1 cellular context compared by ENCODE assay signal in the genomic region with DNA sequence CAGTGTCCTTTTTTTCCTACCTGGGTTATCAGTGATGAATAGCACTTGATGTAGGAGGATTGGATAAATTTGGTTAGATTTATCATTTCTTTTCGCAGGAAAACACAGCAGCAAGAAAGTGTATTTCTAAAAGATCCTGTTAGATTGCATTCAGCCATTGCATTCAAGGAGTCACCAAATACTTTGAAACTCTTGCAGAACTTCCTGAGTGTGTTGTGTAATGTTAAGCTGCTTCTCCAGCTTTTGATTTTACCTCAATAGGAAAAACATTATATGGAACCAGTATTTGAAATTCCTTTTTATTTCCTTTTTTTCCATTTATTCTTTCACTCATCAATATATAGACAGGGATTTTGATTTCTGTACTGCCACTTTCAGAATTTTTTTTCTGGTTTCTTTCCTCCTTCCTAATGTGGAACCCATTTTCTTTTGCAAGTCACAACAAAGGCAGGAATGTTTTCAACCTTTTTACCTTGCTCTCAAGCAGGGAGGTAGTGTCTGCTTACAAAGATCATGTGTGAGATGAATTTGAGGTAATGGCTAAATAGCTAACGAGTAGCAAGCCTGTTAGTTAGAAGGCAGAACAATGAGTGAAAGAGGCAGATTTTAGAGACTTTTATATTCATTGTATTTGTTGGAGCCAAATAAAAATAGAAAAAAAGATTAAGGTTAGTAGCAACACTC.
TF ChIP-seq lines count a peak whose summit lies in the region.

No MANE protein-coding gene starts in this region.

TF ChIP-seq in WTC11, 78 proteins besides CTCF, POLR2A, EP300 and RAD21 (continued from another document):
- TF ChIP-seq, protein P1, sequence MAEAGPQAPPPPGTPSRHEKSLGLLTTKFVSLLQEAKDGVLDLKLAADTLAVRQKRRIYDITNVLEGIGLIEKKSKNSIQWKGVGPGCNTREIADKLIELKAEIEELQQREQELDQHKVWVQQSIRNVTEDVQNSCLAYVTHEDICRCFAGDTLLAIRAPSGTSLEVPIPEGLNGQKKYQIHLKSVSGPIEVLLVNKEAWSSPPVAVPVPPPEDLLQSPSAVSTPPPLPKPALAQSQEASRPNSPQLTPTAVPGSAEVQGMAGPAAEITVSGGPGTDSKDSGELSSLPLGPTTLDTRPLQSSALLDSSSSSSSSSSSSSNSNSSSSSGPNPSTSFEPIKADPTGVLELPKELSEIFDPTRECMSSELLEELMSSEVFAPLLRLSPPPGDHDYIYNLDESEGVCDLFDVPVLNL (CRISPR knock-in tag; IDR thresholded peaks at IDR 0.05; ENCODE audit: borderline replicate concordance, low read depth) = no peak
- TF ChIP-seq ZNF317 (CRISPR knock-in tag; IDR thresholded peaks at IDR 0.05; ENCODE audit: borderline replicate concordance, low read depth) = no peak
- TF ChIP-seq MAX (CRISPR knock-in tag; IDR thresholded peaks at IDR 0.05) = no peak
- TF ChIP-seq, protein P2, sequence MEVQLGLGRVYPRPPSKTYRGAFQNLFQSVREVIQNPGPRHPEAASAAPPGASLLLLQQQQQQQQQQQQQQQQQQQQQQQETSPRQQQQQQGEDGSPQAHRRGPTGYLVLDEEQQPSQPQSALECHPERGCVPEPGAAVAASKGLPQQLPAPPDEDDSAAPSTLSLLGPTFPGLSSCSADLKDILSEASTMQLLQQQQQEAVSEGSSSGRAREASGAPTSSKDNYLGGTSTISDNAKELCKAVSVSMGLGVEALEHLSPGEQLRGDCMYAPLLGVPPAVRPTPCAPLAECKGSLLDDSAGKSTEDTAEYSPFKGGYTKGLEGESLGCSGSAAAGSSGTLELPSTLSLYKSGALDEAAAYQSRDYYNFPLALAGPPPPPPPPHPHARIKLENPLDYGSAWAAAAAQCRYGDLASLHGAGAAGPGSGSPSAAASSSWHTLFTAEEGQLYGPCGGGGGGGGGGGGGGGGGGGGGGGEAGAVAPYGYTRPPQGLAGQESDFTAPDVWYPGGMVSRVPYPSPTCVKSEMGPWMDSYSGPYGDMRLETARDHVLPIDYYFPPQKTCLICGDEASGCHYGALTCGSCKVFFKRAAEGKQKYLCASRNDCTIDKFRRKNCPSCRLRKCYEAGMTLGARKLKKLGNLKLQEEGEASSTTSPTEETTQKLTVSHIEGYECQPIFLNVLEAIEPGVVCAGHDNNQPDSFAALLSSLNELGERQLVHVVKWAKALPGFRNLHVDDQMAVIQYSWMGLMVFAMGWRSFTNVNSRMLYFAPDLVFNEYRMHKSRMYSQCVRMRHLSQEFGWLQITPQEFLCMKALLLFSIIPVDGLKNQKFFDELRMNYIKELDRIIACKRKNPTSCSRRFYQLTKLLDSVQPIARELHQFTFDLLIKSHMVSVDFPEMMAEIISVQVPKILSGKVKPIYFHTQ (CRISPR knock-in tag; IDR thresholded peaks at IDR 0.05) = no peak
- TF ChIP-seq SOX15 (CRISPR knock-in tag; IDR thresholded peaks at IDR 0.05) = no peak
- TF ChIP-seq ELF4 (CRISPR knock-in tag; IDR thresholded peaks at IDR 0.05; ENCODE audit: low read depth) = no peak
- TF ChIP-seq NR2C2 (CRISPR knock-in tag; IDR thresholded peaks at IDR 0.05) = no peak
- no peak for TF ChIP-seq ZNF425 (CRISPR knock-in tag; conservative IDR thresholded peaks at IDR 0.05)
- TF ChIP-seq, protein P3, sequence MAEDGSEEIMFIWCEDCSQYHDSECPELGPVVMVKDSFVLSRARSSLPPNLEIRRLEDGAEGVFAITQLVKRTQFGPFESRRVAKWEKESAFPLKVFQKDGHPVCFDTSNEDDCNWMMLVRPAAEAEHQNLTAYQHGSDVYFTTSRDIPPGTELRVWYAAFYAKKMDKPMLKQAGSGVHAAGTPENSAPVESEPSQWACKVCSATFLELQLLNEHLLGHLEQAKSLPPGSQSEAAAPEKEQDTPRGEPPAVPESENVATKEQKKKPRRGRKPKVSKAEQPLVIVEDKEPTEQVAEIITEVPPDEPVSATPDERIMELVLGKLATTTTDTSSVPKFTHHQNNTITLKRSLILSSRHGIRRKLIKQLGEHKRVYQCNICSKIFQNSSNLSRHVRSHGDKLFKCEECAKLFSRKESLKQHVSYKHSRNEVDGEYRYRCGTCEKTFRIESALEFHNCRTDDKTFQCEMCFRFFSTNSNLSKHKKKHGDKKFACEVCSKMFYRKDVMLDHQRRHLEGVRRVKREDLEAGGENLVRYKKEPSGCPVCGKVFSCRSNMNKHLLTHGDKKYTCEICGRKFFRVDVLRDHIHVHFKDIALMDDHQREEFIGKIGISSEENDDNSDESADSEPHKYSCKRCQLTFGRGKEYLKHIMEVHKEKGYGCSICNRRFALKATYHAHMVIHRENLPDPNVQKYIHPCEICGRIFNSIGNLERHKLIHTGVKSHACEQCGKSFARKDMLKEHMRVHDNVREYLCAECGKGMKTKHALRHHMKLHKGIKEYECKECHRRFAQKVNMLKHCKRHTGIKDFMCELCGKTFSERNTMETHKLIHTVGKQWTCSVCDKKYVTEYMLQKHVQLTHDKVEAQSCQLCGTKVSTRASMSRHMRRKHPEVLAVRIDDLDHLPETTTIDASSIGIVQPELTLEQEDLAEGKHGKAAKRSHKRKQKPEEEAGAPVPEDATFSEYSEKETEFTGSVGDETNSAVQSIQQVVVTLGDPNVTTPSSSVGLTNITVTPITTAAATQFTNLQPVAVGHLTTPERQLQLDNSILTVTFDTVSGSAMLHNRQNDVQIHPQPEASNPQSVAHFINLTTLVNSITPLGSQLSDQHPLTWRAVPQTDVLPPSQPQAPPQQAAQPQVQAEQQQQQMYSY (CRISPR knock-in tag; IDR thresholded peaks at IDR 0.05) = no peak
- TF ChIP-seq ZNF138 (CRISPR knock-in tag; conservative IDR thresholded peaks at IDR 0.05) = no peak
- no peak for TF ChIP-seq MYBL2 (CRISPR knock-in tag; IDR thresholded peaks at IDR 0.05)
- TF ChIP-seq FOXP1 (CRISPR knock-in tag; IDR thresholded peaks at IDR 0.05; ENCODE audit: borderline replicate concordance) = no peak
- no peak for TF ChIP-seq ATF3 (CRISPR knock-in tag; conservative IDR thresholded peaks at IDR 0.05)
